In genomic region chr5:57495285-57495684, GRCh38 we compare ENCODE assay signal across 13 cellular contexts. TPM values are rescaled to one million over a fixed set of nuclear protein-coding genes. Genes with fewer than 3 reads are reported as not detected.
DNase-seq lines count a peak whose midpoint lies in the region; FAIRE-seq and TF ChIP-seq lines count a peak whose summit lies in the region.
"Had no signal": no experiment of that assay in that cellular context is flagged by ENCODE, and none has a peak within 500 bp of the region (broad histone marks: within the 10 kb centered on the region; RNA-seq: fewer than 3 reads in every experiment).

No MANE protein-coding gene starts in this region.

- no peaks in the 10 kb centered on the region for H3K79me2 ChIP-seq in KMS-11 (ENCODE audit: insufficient read depth, low read depth)
- no peaks in the 10 kb centered on the region for H3K79me2 ChIP-seq in astrocyte (ENCODE audit: insufficient read depth, low read length)

- peak; percentile 1 for DNase-seq in activated CD4-positive, alpha-beta T cell treated with anti-CD3 and anti-CD28 coated beads, Interleukin-2, amount 50 U/mL, for 1 hour
- DNase-seq in activated CD4-positive, alpha-beta T cell treated with anti-CD3 and anti-CD28 coated beads, Interleukin-2, amount 50 U/mL, for 4 hours, result no peak
- no peak for DNase-seq in astrocyte (ENCODE audit: low read depth)
- no peak for DNase-seq in stomach
- DNase-seq in sigmoid colon, result no peak
- DNase-seq in AG20443 (ENCODE audit: low spot score), result no peak
- DNase-seq in NCI-H128 (lab: John Stamatoyannopoulos, UW; ENCODE audit: unreplicated experiment), result no peak
- DNase-seq: NCI-H82; stimulated activated naive B cell treated with anti-CD40 and anti-IgM and Interleukin-4, amounts not matched to agents 10 μg/mL and 1 μg/mL and 100 μg/mL, for 72 hours; WERI-Rb-1 had no signal

- H3K36me3 ChIP-seq in KMS-11 (ENCODE audit: insufficient read depth), result no peaks in the 10 kb centered on the region
- no peaks in the 10 kb centered on the region for H3K36me3 ChIP-seq in astrocyte (ENCODE audit: insufficient read depth, low read length)
- H3K36me3 ChIP-seq in stomach, result no peaks in the 10 kb centered on the region
- no peaks in the 10 kb centered on the region for H3K36me3 ChIP-seq in sigmoid colon
- H3K36me3 ChIP-seq: WERI-Rb-1 had no signal

- intact Hi-C loops in stomach (cut with DNase I; ENCODE audit: low total_unique reads), result no loop called here
- intact Hi-C loops in sigmoid colon (cut with DNase I), result loop anchor here (5.0 kb wide), 1 partner anchor 198 kb away; no protein-coding TSS in a partner anchor

- H3K4me2 ChIP-seq in KMS-11, result peak overlapping the region; percentile 75
- peak overlapping the region; percentile 12 for H3K4me2 ChIP-seq in astrocyte (ENCODE audit: low read length)

- 53 to 62% (median 59%) methylated on average over 5 of the region's 5 CpGs for WGBS in stomach, 5 donors
- WGBS in sigmoid colon, 2 donors, result 28 to 33% methylated on average over 5 of the region's 5 CpGs

- H3K9me3 ChIP-seq in astrocyte (ENCODE audit: insufficient read depth, low read depth, low read length) (no peaks in the 10 kb centered on the region), stomach (no peaks in the 10 kb centered on the region), sigmoid colon (no peaks in the 10 kb centered on the region)

- TF ChIP-seq POLR2A in stomach (IDR thresholded peaks at IDR 0.05) (no peak), sigmoid colon (IDR thresholded peaks at IDR 0.05) (no peak)

- peak overlapping the region; percentile 99 for H3K27ac Mint-ChIP-seq in astrocyte (ENCODE audit: unreplicated experiment)
- H3K27ac Mint-ChIP-seq: stimulated activated naive B cell treated with anti-CD40 and anti-IgM and Interleukin-4, amounts not matched to agents 10 μg/mL and 1 μg/mL and 100 μg/mL, for 72 hours had no signal

- peak overlapping the region; percentile 40; the same call in 1 of the 2 replicates for H2AFZ ChIP-seq in KMS-11 (ENCODE audit: low read depth)
- H2AFZ ChIP-seq in astrocyte (ENCODE audit: low read depth, low read length), result no peak overlapping the region

- H4K20me1 ChIP-seq in KMS-11 (ENCODE audit: insufficient read depth), result no peaks in the 10 kb centered on the region
- H4K20me1 ChIP-seq in astrocyte (ENCODE audit: insufficient read depth, low read length), result no peaks in the 10 kb centered on the region

- peaks cover 47% of the 10 kb centered on the region for H3K4me1 Mint-ChIP-seq in astrocyte (ENCODE audit: low read depth, unreplicated experiment)

- H3K27ac ChIP-seq in KMS-11 (peak overlapping the region; percentile 72), astrocyte (ENCODE audit: low read depth, low read length) (peak overlapping the region; percentile 98), stomach (peak overlapping the region in 3 of 5 donors; percentile 25 to 48 (median 47)), sigmoid colon (no peak overlapping the region)
- H3K27ac ChIP-seq: C4-2B, WERI-Rb-1 had no signal

- TF ChIP-seq CTCF in KMS-11 (conservative IDR thresholded peaks at IDR 0.05; ENCODE audit: low read depth, low read length) (no peak), astrocyte (IDR thresholded peaks at IDR 0.05; ENCODE audit: insufficient read depth, low read depth, low read length) (no peak), stomach (IDR thresholded peaks at IDR 0.05) (no peak), sigmoid colon (IDR thresholded peaks at IDR 0.05) (no peak)

- H3K27me3 Mint-ChIP-seq in astrocyte (ENCODE audit: low read depth, unreplicated experiment), result no peaks in the 10 kb centered on the region

- no peak overlapping the region for H3K4me3 ChIP-seq in KMS-11 (IDR thresholded peaks at IDR 0.05; ENCODE audit: insufficient read depth, low read depth, low read length)
- no peak overlapping the region for H3K4me3 ChIP-seq in astrocyte (ENCODE audit: insufficient read depth, low read depth, low read length)
- H3K4me3 ChIP-seq in stomach, result no peak overlapping the region
- H3K4me3 ChIP-seq in sigmoid colon, result no peak overlapping the region

- H3K9ac ChIP-seq in KMS-11 (peak overlapping the region; percentile 18; the same call in 1 of the 2 replicates), astrocyte (ENCODE audit: low read length) (peak overlapping the region; percentile 81)

- TF ChIP-seq EP300 in stomach (IDR thresholded peaks at IDR 0.05) (no peak), sigmoid colon (IDR thresholded peaks at IDR 0.05) (no peak)

- H3K36me3 Mint-ChIP-seq in astrocyte (ENCODE audit: low read depth, unreplicated experiment), result no peaks in the 10 kb centered on the region
- H3K36me3 Mint-ChIP-seq: stimulated activated naive B cell treated with anti-CD40 and anti-IgM and Interleukin-4, amounts not matched to agents 10 μg/mL and 1 μg/mL and 100 μg/mL, for 72 hours had no signal

- peaks cover 72% of the 10 kb centered on the region for H3K4me1 ChIP-seq in KMS-11 (ENCODE audit: low read depth, poor library complexity, severe bottlenecking)
- H3K4me1 ChIP-seq in astrocyte (ENCODE audit: insufficient read depth, low read length), result peaks cover 28% of the 10 kb centered on the region
- peaks cover 0 to 48% (median 13%) of the 10 kb centered on the region in 4 donors for H3K4me1 ChIP-seq in stomach
- H3K4me1 ChIP-seq in sigmoid colon, result peaks cover 0 to 5% (median 0%) of the 10 kb centered on the region in 4 donors

- no peak for FAIRE-seq in astrocyte (lab: Jason Lieb, UNC)

- H3K9me3 Mint-ChIP-seq in astrocyte (ENCODE audit: unreplicated experiment), result no peaks in the 10 kb centered on the region
- H3K9me3 Mint-ChIP-seq: stimulated activated naive B cell treated with anti-CD40 and anti-IgM and Interleukin-4, amounts not matched to agents 10 μg/mL and 1 μg/mL and 100 μg/mL, for 72 hours had no signal

- H3K27me3 ChIP-seq in KMS-11 (ENCODE audit: insufficient read depth, low read depth) (no peaks in the 10 kb centered on the region), astrocyte (ENCODE audit: insufficient read depth, low read length) (no peaks in the 10 kb centered on the region), stomach (no peaks in the 10 kb centered on the region), sigmoid colon (no peaks in the 10 kb centered on the region)

- H3K4me3 Mint-ChIP-seq in astrocyte (ENCODE audit: unreplicated experiment), result no peak overlapping the region
- H3K4me3 Mint-ChIP-seq: stimulated activated naive B cell treated with anti-CD40 and anti-IgM and Interleukin-4, amounts not matched to agents 10 μg/mL and 1 μg/mL and 100 μg/mL, for 72 hours had no signal

RNA-seq across cellular contexts. Expression of gene ACTBL2, which starts 12.7 kb away (rescaled TPM):
- total RNA-seq in astrocyte, result 11.6 and 11.8 TPM in 2 replicates
- total RNA-seq in stomach, result not detected
- polyA plus RNA-seq in stomach, result under 1 TPM in 2 of 3 donors, not detected in 1; 0.05 to 0.19 TPM
- not detected for total RNA-seq in sigmoid colon
- not detected for polyA plus RNA-seq in sigmoid colon
- total RNA-seq: liver had no signal
- polyA plus RNA-seq: liver had no signal

Comparison
In these comparisons a context has a peak if more than half of its experiments do, and no peak if none do; other contexts are left out.
1. H3K27ac ChIP-seq: peak in KMS-11 (single experiment), astrocyte (single experiment) and stomach (3 of 5); none in sigmoid colon (0 of 4).
2. RNA of gene ACTBL2, which starts 12.7 kb away (total RNA-seq): 11.6 to 11.8 TPM in astrocyte; not detected in stomach and not detected in sigmoid colon; every median in the first group is over 10 times any median in the second.